In the genomic region with DNA sequence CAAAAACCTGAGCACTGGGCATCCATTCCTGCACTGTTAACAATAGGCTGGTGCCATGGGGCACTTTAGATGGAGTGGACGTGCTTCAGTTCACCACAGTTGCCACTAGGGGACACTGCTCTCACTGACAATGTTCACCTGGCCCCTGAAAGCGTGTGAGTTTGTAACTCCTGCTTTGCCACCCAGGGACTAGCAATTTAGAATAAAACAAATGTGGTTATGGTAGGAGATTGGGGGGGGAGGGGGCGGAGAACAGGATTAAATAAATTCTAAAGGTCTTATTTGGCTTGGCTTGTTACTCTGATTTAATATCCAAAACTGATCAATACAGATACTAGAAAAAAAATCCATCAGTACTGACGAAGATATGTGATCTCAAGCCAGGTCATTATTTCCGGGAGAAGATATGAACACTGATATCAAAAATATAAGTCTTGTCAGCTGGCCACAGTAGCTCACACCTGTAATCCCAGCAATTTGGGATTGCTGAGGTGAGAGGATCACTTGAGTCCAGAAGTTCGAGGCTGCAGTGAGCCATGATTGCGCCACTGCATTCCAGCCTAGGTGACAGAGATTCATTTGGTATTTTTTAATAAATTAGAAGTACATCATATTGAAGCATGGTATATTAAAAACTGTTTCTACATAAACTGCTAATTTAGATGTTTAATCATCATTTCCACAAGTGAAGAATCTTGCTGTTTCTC, we compare ENCODE assay signal across 8 cellular contexts. TPM values are rescaled to one million over a fixed set of nuclear protein-coding genes. Genes with fewer than 3 reads are reported as not detected.
DNase-seq lines count a peak whose midpoint lies in the region; ATAC-seq and TF ChIP-seq lines count a peak whose summit lies in the region.

No MANE protein-coding gene starts in this region.

- H3K36me3 Mint-ChIP-seq in stimulated activated naive B cell treated with anti-CD40 and anti-IgM and Interleukin-4, amounts not matched to agents 10 μg/mL and 1 μg/mL and 100 μg/mL, for 72 hours: peaks cover 16 to 27% of the 10 kb centered on the region in 2 donors

- no peaks in the 10 kb centered on the region for H3K4me1 Mint-ChIP-seq in stimulated activated naive B cell treated with anti-CD40 and anti-IgM and Interleukin-4, amounts not matched to agents 10 μg/mL and 1 μg/mL and 100 μg/mL, for 72 hours

- peak; percentile 61 for DNase-seq in NCI-H774 (lab: John Stamatoyannopoulos, UW)
- peak; percentile 10 for DNase-seq in activated CD8-positive, alpha-beta memory T cell treated with anti-CD3 and anti-CD28 coated beads, Interleukin-2, amount 50 U/mL, for 1 hour (ENCODE audit: extremely low read depth)
- DNase-seq in epithelial cell of esophagus (ENCODE audit: low read depth): peak; percentile 82
- DNase-seq in myocyte (ENCODE audit: low read depth): peak; percentile 79
- peak; percentile 35 for DNase-seq in stimulated activated naive B cell treated with anti-CD40 and anti-IgM and Interleukin-4, amounts not matched to agents 10 μg/mL and 1 μg/mL and 100 μg/mL, for 72 hours

- H3K27ac ChIP-seq in C4-2B: no peak overlapping the region

- no peak overlapping the region for H3K27ac Mint-ChIP-seq in stimulated activated naive B cell treated with anti-CD40 and anti-IgM and Interleukin-4, amounts not matched to agents 10 μg/mL and 1 μg/mL and 100 μg/mL, for 72 hours

- H3K4me3 Mint-ChIP-seq in stimulated activated naive B cell treated with anti-CD40 and anti-IgM and Interleukin-4, amounts not matched to agents 10 μg/mL and 1 μg/mL and 100 μg/mL, for 72 hours: no peak overlapping the region

- no peak overlapping the region for H3K4me3 ChIP-seq in epithelial cell of esophagus (ENCODE audit: low read length)

- ATAC-seq in GM19035 (IDR thresholded peaks at IDR 0.05; ENCODE audit: unreplicated experiment) (peak; percentile 88), HG03439 (IDR thresholded peaks at IDR 0.05; ENCODE audit: unreplicated experiment) (peak; percentile 88)
- peak; percentile 91 to 97 for ATAC-seq in stimulated activated naive B cell treated with anti-CD40 and anti-IgM and Interleukin-4, amounts not matched to agents 10 μg/mL and 1 μg/mL and 100 μg/mL, for 72 hours (replicated peaks)

- no peaks in the 10 kb centered on the region for H3K9me3 Mint-ChIP-seq in stimulated activated naive B cell treated with anti-CD40 and anti-IgM and Interleukin-4, amounts not matched to agents 10 μg/mL and 1 μg/mL and 100 μg/mL, for 72 hours

- H3K27me3 Mint-ChIP-seq in stimulated activated naive B cell treated with anti-CD40 and anti-IgM and Interleukin-4, amounts not matched to agents 10 μg/mL and 1 μg/mL and 100 μg/mL, for 72 hours: no peaks in the 10 kb centered on the region

- TF ChIP-seq CTCF in C4-2B (conservative IDR thresholded peaks at IDR 0.05) (peak; percentile 99), epithelial cell of esophagus (IDR thresholded peaks at IDR 0.05; ENCODE audit: insufficient read depth, low read depth, low read length, missing control alignments) (peak; percentile 100)

RNA-seq across cellular contexts. Expression of a gene that starts 23.2 kb away (rescaled TPM):
- 12.1 and 12.9 TPM in 2 replicates for total RNA-seq in myocyte
- 5.0 TPM for polyA plus RNA-seq in myocyte (2012)

RNA-seq across cellular contexts. Expression of a gene that starts 23.4 kb away (rescaled TPM):
- 0.78 and 1.2 TPM in 2 replicates for total RNA-seq in myocyte
- 0.32 TPM for polyA plus RNA-seq in myocyte (2012)

Comparison
In these comparisons a context has a peak if more than half of its experiments do, and no peak if none do; other contexts are left out.
1. DNase-seq: peak in every context shown above with its lines; median percentile 82 in epithelial cell of esophagus; 79 in myocyte; 61 in NCI-H774; 35 in stimulated activated naive B cell treated with anti-CD40 and anti-IgM and Interleukin-4, amounts not matched to agents 10 μg/mL and 1 μg/mL and 100 μg/mL, for 72 hours; 10 in activated CD8-positive, alpha-beta memory T cell treated with anti-CD3 and anti-CD28 coated beads, Interleukin-2, amount 50 U/mL, for 1 hour.